Comparison of ENCODE assay signal across 18 cellular contexts in genomic region chrX:115360220-115360781, GRCh38.
"Had no signal": no experiment of that assay in that cellular context is flagged by ENCODE, and none has a peak within 500 bp of the region (broad histone marks: within the 10 kb centered on the region; RNA-seq: fewer than 3 reads in every experiment).

No MANE protein-coding gene starts in this region.

- DNase-seq: activated CD4-positive, alpha-beta T cell treated with anti-CD3 and anti-CD28 coated beads, Interleukin-2, amount 50 U/mL, for 1 hour; activated CD8-positive, alpha-beta memory T cell treated with anti-CD3 and anti-CD28 coated beads, Interleukin-2, amount 50 U/mL, for 48 hours; activated effector memory CD4-positive, alpha-beta T cell treated with Interleukin-2 at 50 U/mL for 16 hours; activated naive CD4-positive, alpha-beta T cell treated with anti-CD3 and anti-CD28 coated beads, Interleukin-2, amount 10 ng/mL, durations not matched to agents 7 days and 5 days; activated naive CD8-positive, alpha-beta T cell treated with anti-CD3 and anti-CD28 coated beads, Interleukin-2, amount 50 U/mL, for 24 hours; activated T-cell treated with anti-CD3 and anti-CD28 coated beads, Interleukin-2, amount 50 U/mL, for 48 hours; effector memory CD8-positive, alpha-beta T cell; esophagus squamous epithelium; immature natural killer cell; mesenchymal stem cell; naive thymus-derived CD8-positive, alpha-beta T cell; stimulated activated CD4-positive, alpha-beta T cell treated with anti-CD3 and anti-CD28 coated beads, Interleukin-12 subunit alpha, Interleukin-12 subunit beta, amount 100 ng/mL, for 4 hours; stimulated activated CD4-positive, alpha-beta T cell treated with anti-CD3 and anti-CD28 coated beads, Interleukin-1b, Interleukin-23, amount 100 ng/mL, for 48 hours; stimulated activated naive CD4-positive, alpha-beta T cell treated with Interleukin-2 at 50 U/mL for 16 hours; substantia nigra; transverse colon; uterus had no signal

- H3K9me3 ChIP-seq: esophagus squamous epithelium, neutrophil, transverse colon, uterus had no signal

- H3K4me1 ChIP-seq: esophagus squamous epithelium, transverse colon, uterus had no signal

- H3K27ac ChIP-seq: esophagus squamous epithelium, neutrophil, transverse colon, uterus had no signal

- H3K36me3 ChIP-seq: esophagus squamous epithelium, neutrophil, transverse colon, uterus had no signal

- ATAC-seq: activated naive CD8-positive, alpha-beta T cell treated with anti-CD3 and anti-CD28 coated beads, Interleukin-2, amount 50 U/mL, for 24 hours; effector memory CD8-positive, alpha-beta T cell; naive thymus-derived CD8-positive, alpha-beta T cell had no signal

- H3K27me3 ChIP-seq: neutrophil, transverse colon, uterus had no signal

- H3K4me3 ChIP-seq: esophagus squamous epithelium, transverse colon, uterus had no signal
